32 cellular contexts compared by ENCODE assay signal in the genomic region with DNA sequence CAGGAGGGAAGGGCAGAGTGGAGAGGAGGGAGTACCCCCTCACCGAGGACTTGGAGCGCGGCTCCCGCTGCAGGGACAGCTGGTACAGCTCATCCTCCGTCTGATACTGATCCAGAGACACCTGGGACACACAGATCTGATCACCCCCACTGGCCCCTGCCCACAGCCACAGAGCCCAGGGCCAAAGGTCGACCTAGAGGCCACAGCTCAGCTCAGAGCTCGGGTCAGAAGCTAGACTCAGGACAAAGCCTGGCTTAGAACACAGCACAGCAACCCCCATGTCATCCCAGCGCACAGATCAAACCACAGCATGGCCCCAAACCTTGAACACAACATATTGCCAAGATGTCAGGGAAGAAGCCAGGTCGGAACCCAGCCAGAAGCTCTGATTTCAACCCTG. TPM values are rescaled to one million over a fixed set of nuclear protein-coding genes. Genes with fewer than 3 reads are reported as not detected.
A peak's percentile ranks its signal among the peaks of the same experiment; 100 is the strongest.
DNase-seq lines count a peak whose midpoint lies in the region; ATAC-seq, FAIRE-seq and TF ChIP-seq lines count a peak whose summit lies in the region.
"Had no signal": no experiment of that assay in that cellular context is flagged by ENCODE, and none has a peak within 500 bp of the region (broad histone marks: within the 10 kb centered on the region; RNA-seq: fewer than 3 reads in every experiment).

No MANE protein-coding gene starts in this region.

- WGBS in prostate gland = 80% methylated on average over 4 of the region's 9 CpGs

- POLR2A ChIA-PET in activated CD8-positive, alpha-beta T cell treated with anti-CD3 and anti-CD28 coated beads for 36 hours (lab: Charles Lee) = interaction anchor here (1.4 kb wide), 1 partner anchor 10 kb away, joined by 4 read pairs; no protein-coding TSS in a partner anchor
- POLR2A ChIA-PET in activated CD8-positive, alpha-beta T cell treated with anti-CD3 and anti-CD28 coated beads, Interleukin-2, amount 10 ng/mL, durations not matched to agents 7 days and 5 days (lab: Charles Lee) = interaction anchor here (1.9 kb wide), 1 partner anchor 9 kb away, joined by 6 read pairs; a partner anchor contains a TSS

- DNase-seq in activated CD8-positive, alpha-beta T cell treated with anti-CD3 and anti-CD28 coated beads for 36 hours = no peak
- DNase-seq in activated CD8-positive, alpha-beta T cell treated with anti-CD3 and anti-CD28 coated beads, Interleukin-2, amount 10 ng/mL, durations not matched to agents 7 days and 5 days = no peak
- DNase-seq in GM12892 (ENCODE audit: insufficient read length) (no peak), left lobe of liver (ENCODE audit: low spot score) (no peak), prostate gland (ENCODE audit: low spot score) (no peak), dorsolateral prefrontal cortex (no peak)
- no peak for DNase-seq in stimulated activated effector memory CD8-positive, alpha-beta T cell treated with anti-CD3 and anti-CD28 coated beads, Interleukin-12 subunit alpha, Interleukin-12 subunit beta, amount 100 ng/mL, for 72 hours (ENCODE audit: low spot score in 2 of 2)
- DNase-seq: 8988T; activated CD4-positive, alpha-beta T cell treated with anti-CD3 and anti-CD28 coated beads for 1 hour; activated effector memory CD4-positive, alpha-beta T cell treated with anti-CD3 and anti-CD28 coated beads, Interleukin-2, amount 50 U/mL, for 16 hours; central memory CD4-positive, alpha-beta T cell; DMS 273 treated with DMSO at 0.1 percent for 48 hours; EL; foreskin fibroblast; heart left ventricle; islet precursor cell; left ventricle myocardium superior; MM.1S; NCI-H1417; NCI-H2029 treated with DMSO at 0.1 percent for 48 hours; NCI-H526; NK-92 treated with Interleukin-12 subunit alpha and Interleukin-12 subunit beta, amount 100 ng/mL, for 24 hours; Right ventricle myocardium superior; stimulated activated CD4-positive, alpha-beta T cell treated with anti-CD3 and anti-CD28 coated beads, Interleukin-4, amount 100 ng/mL, for 24 hours had no signal

- H3K4me1 Mint-ChIP-seq in activated CD8-positive, alpha-beta T cell treated with anti-CD3 and anti-CD28 coated beads for 36 hours (ENCODE audit: low read depth) = peaks cover 20% of the 10 kb centered on the region
- peaks cover 9% of the 10 kb centered on the region for H3K4me1 Mint-ChIP-seq in activated CD8-positive, alpha-beta T cell treated with anti-CD3 and anti-CD28 coated beads, Interleukin-2, amount 10 ng/mL, durations not matched to agents 7 days and 5 days (ENCODE audit: low read depth)
- H3K4me1 Mint-ChIP-seq in stimulated activated effector memory CD8-positive, alpha-beta T cell treated with anti-CD3 and anti-CD28 coated beads, Interleukin-12 subunit alpha, Interleukin-12 subunit beta, amount 100 ng/mL, for 72 hours = peaks cover 16% of the 10 kb centered on the region

- no peaks in the 10 kb centered on the region for H3K36me3 ChIP-seq in prostate gland
- H3K36me3 ChIP-seq: suprapubic skin had no signal

- no peak for ATAC-seq in activated CD8-positive, alpha-beta T cell treated with anti-CD3 and anti-CD28 coated beads for 36 hours
- no peak for ATAC-seq in activated CD8-positive, alpha-beta T cell treated with anti-CD3 and anti-CD28 coated beads, Interleukin-2, amount 10 ng/mL, durations not matched to agents 7 days and 5 days
- ATAC-seq in left lobe of liver (peak; percentile 80), GM18867 (IDR thresholded peaks at IDR 0.05; ENCODE audit: unreplicated experiment) (no peak)
- ATAC-seq in stimulated activated effector memory CD8-positive, alpha-beta T cell treated with anti-CD3 and anti-CD28 coated beads, Interleukin-12 subunit alpha, Interleukin-12 subunit beta, amount 100 ng/mL, for 72 hours = no peak
- ATAC-seq: left ventricle myocardium superior, SK-N-SH treated with all-trans-retinoic acid at 6 μM for 48 hours had no signal

- H3K27ac ChIP-seq in prostate gland (no peak overlapping the region), dorsolateral prefrontal cortex (no peak overlapping the region)
- H3K27ac ChIP-seq: heart left ventricle, suprapubic skin, upper lobe of left lung had no signal

- H3K36me3 Mint-ChIP-seq in activated CD8-positive, alpha-beta T cell treated with anti-CD3 and anti-CD28 coated beads for 36 hours (ENCODE audit: low read depth) = peaks cover 5% of the 10 kb centered on the region
- peaks cover 57% of the 10 kb centered on the region for H3K36me3 Mint-ChIP-seq in activated CD8-positive, alpha-beta T cell treated with anti-CD3 and anti-CD28 coated beads, Interleukin-2, amount 10 ng/mL, durations not matched to agents 7 days and 5 days (ENCODE audit: low read depth)
- H3K36me3 Mint-ChIP-seq in stimulated activated effector memory CD8-positive, alpha-beta T cell treated with anti-CD3 and anti-CD28 coated beads, Interleukin-12 subunit alpha, Interleukin-12 subunit beta, amount 100 ng/mL, for 72 hours = peaks cover 60% of the 10 kb centered on the region

- TF ChIP-seq CTCF in activated CD8-positive, alpha-beta T cell treated with anti-CD3 and anti-CD28 coated beads for 36 hours (IDR thresholded peaks at IDR 0.05) = no peak
- TF ChIP-seq CTCF in prostate gland (IDR thresholded peaks at IDR 0.05) (no peak), dorsolateral prefrontal cortex (IDR thresholded peaks at IDR 0.05 in 54 of 56, conservative IDR thresholded peaks at IDR 0.05 in 2 of 56; ENCODE audit: low read depth in 1 of 56, partially characterized antibody in 56 of 56) (no peak)

- intact Hi-C loops in activated CD8-positive, alpha-beta T cell treated with anti-CD3 and anti-CD28 coated beads for 36 hours (cut with micrococcal nuclease) = no loop called here
- intact Hi-C loops in prostate gland (cut with DNase I) = no loop called here
- intact Hi-C loops in dorsolateral prefrontal cortex (cut with DNase I) = no loop called here

- CTCF ChIA-PET in activated CD8-positive, alpha-beta T cell treated with anti-CD3 and anti-CD28 coated beads for 36 hours (lab: Charles Lee) = interaction anchor here (0.7 to 2.6 kb wide), 6 partner anchors 10 to 85 kb away, joined by 3 to 11 read pairs (median 4); a partner anchor contains a TSS
- CTCF ChIA-PET in activated CD8-positive, alpha-beta T cell treated with anti-CD3 and anti-CD28 coated beads, Interleukin-2, amount 10 ng/mL, durations not matched to agents 7 days and 5 days (lab: Charles Lee) = interaction anchor here (0.8 to 0.9 kb wide), 2 partner anchors 8 to 47 kb away, joined by 3 to 6 read pairs; a partner anchor contains a TSS

- no peaks in the 10 kb centered on the region for H3K4me1 ChIP-seq in prostate gland (replicated peaks)
- H3K4me1 ChIP-seq: heart left ventricle, suprapubic skin had no signal

- H3K9me3 Mint-ChIP-seq in activated CD8-positive, alpha-beta T cell treated with anti-CD3 and anti-CD28 coated beads for 36 hours = no peaks in the 10 kb centered on the region
- H3K9me3 Mint-ChIP-seq in activated CD8-positive, alpha-beta T cell treated with anti-CD3 and anti-CD28 coated beads, Interleukin-2, amount 10 ng/mL, durations not matched to agents 7 days and 5 days (ENCODE audit: insufficient read depth) = no peaks in the 10 kb centered on the region
- no peaks in the 10 kb centered on the region for H3K9me3 Mint-ChIP-seq in stimulated activated effector memory CD8-positive, alpha-beta T cell treated with anti-CD3 and anti-CD28 coated beads, Interleukin-12 subunit alpha, Interleukin-12 subunit beta, amount 100 ng/mL, for 72 hours

- no peak for TF ChIP-seq POLR2A in GM12892 (IDR thresholded peaks at IDR 0.05; ENCODE audit: low read depth, low read length)
- no peak for TF ChIP-seq POLR2A in prostate gland (IDR thresholded peaks at IDR 0.05)

- H3K27ac Mint-ChIP-seq in activated CD8-positive, alpha-beta T cell treated with anti-CD3 and anti-CD28 coated beads for 36 hours = peak overlapping the region; percentile 34
- no peak overlapping the region for H3K27ac Mint-ChIP-seq in activated CD8-positive, alpha-beta T cell treated with anti-CD3 and anti-CD28 coated beads, Interleukin-2, amount 10 ng/mL, durations not matched to agents 7 days and 5 days
- peak overlapping the region; percentile 84 for H3K27ac Mint-ChIP-seq in stimulated activated effector memory CD8-positive, alpha-beta T cell treated with anti-CD3 and anti-CD28 coated beads, Interleukin-12 subunit alpha, Interleukin-12 subunit beta, amount 100 ng/mL, for 72 hours

- H3K4me3 Mint-ChIP-seq in activated CD8-positive, alpha-beta T cell treated with anti-CD3 and anti-CD28 coated beads for 36 hours = no peak overlapping the region
- H3K4me3 Mint-ChIP-seq in activated CD8-positive, alpha-beta T cell treated with anti-CD3 and anti-CD28 coated beads, Interleukin-2, amount 10 ng/mL, durations not matched to agents 7 days and 5 days = no peak overlapping the region
- H3K4me3 Mint-ChIP-seq in stimulated activated effector memory CD8-positive, alpha-beta T cell treated with anti-CD3 and anti-CD28 coated beads, Interleukin-12 subunit alpha, Interleukin-12 subunit beta, amount 100 ng/mL, for 72 hours = no peak overlapping the region

- H3K9me3 ChIP-seq in prostate gland = no peaks in the 10 kb centered on the region
- H3K9me3 ChIP-seq: esophagus muscularis mucosa, heart left ventricle, suprapubic skin, upper lobe of left lung had no signal

- H3K27me3 Mint-ChIP-seq in activated CD8-positive, alpha-beta T cell treated with anti-CD3 and anti-CD28 coated beads for 36 hours = no peaks in the 10 kb centered on the region
- no peaks in the 10 kb centered on the region for H3K27me3 Mint-ChIP-seq in activated CD8-positive, alpha-beta T cell treated with anti-CD3 and anti-CD28 coated beads, Interleukin-2, amount 10 ng/mL, durations not matched to agents 7 days and 5 days (ENCODE audit: low read depth)

- H3K27me3 ChIP-seq in prostate gland (replicated peaks; ENCODE audit: insufficient read depth) (no peaks in the 10 kb centered on the region), dorsolateral prefrontal cortex (no peaks in the 10 kb centered on the region)
- H3K27me3 ChIP-seq: esophagus muscularis mucosa, heart left ventricle, suprapubic skin, upper lobe of left lung had no signal

- FAIRE-seq in GM12892 (lab: Jason Lieb, UNC) = peak; percentile 21
- FAIRE-seq: GM18507, H54 had no signal

- H3K4me3 ChIP-seq in prostate gland = no peak overlapping the region
- H3K4me3 ChIP-seq in dorsolateral prefrontal cortex = no peak overlapping the region
- H3K4me3 ChIP-seq: esophagus muscularis mucosa, heart left ventricle, suprapubic skin, upper lobe of left lung had no signal

RNA-seq across cellular contexts. Expression of a gene that starts 8.1 kb away (rescaled TPM):
- 1 to 10 TPM; 7.8 to 8.2 TPM for total RNA-seq in activated CD8-positive, alpha-beta T cell treated with anti-CD3 and anti-CD28 coated beads for 36 hours
- 100 to 1,000 TPM; 101 to 115 TPM for total RNA-seq in activated CD8-positive, alpha-beta T cell treated with anti-CD3 and anti-CD28 coated beads, Interleukin-2, amount 10 ng/mL, durations not matched to agents 7 days and 5 days
- 2.4 TPM for polyA plus RNA-seq in GM12892 (2012; ENCODE audit: missing spikeins)
- 4.2 TPM for total RNA-seq in left lobe of liver
- total RNA-seq in prostate gland = 10 to 100 TPM; 13.3 to 28.7 TPM
- 10 to 100 TPM; 15.2 to 58.6 (median 32.8) TPM for total RNA-seq in dorsolateral prefrontal cortex

RNA-seq across cellular contexts. Expression of a gene that starts 12.9 kb away (rescaled TPM):
- under 1 TPM; 0.07 to 0.22 TPM for total RNA-seq in activated CD8-positive, alpha-beta T cell treated with anti-CD3 and anti-CD28 coated beads for 36 hours
- total RNA-seq in activated CD8-positive, alpha-beta T cell treated with anti-CD3 and anti-CD28 coated beads, Interleukin-2, amount 10 ng/mL, durations not matched to agents 7 days and 5 days = under 1 TPM; 0.13 to 0.34 TPM
- polyA plus RNA-seq in GM12892 (2012; ENCODE audit: missing spikeins) = 0.36 TPM
- total RNA-seq in left lobe of liver = 0.98 TPM
- 10 to 100 TPM in 1 of 2 donors, under 1 TPM in 1; 0.46 to 26.8 TPM for total RNA-seq in prostate gland
- total RNA-seq in dorsolateral prefrontal cortex = 100 to 1,000 TPM; 116 to 339 (median 247) TPM
- total RNA-seq: pulmonary artery endothelial cell had no signal

RNA-seq across cellular contexts. Expression of a gene that starts 23.9 kb away (rescaled TPM):
- total RNA-seq in activated CD8-positive, alpha-beta T cell treated with anti-CD3 and anti-CD28 coated beads for 36 hours = 1 to 10 TPM; 1.2 to 3.3 TPM
- total RNA-seq in activated CD8-positive, alpha-beta T cell treated with anti-CD3 and anti-CD28 coated beads, Interleukin-2, amount 10 ng/mL, durations not matched to agents 7 days and 5 days = 1 to 10 TPM; 2.9 to 4.7 TPM
- polyA plus RNA-seq in GM12892 (2012; ENCODE audit: missing spikeins) = 0.70 TPM
- total RNA-seq in left lobe of liver = 0.28 TPM
- 10 to 100 TPM in 1 of 2 donors, 1 to 10 TPM in 1; 8.0 to 22.4 TPM for total RNA-seq in prostate gland
- total RNA-seq in dorsolateral prefrontal cortex = 10 to 100 TPM in 111 of 120 experiments, 1 to 10 TPM in 9; 4.6 to 94.1 (median 19.4) TPM

RNA-seq across cellular contexts. Expression of a gene that starts 42.5 kb away (rescaled TPM):
- total RNA-seq in activated CD8-positive, alpha-beta T cell treated with anti-CD3 and anti-CD28 coated beads for 36 hours = 100 to 1,000 TPM; 325 to 342 TPM
- total RNA-seq in activated CD8-positive, alpha-beta T cell treated with anti-CD3 and anti-CD28 coated beads, Interleukin-2, amount 10 ng/mL, durations not matched to agents 7 days and 5 days = 100 to 1,000 TPM; 421 to 423 TPM
- polyA plus RNA-seq in GM12892 (2012; ENCODE audit: missing spikeins) = 146 TPM
- total RNA-seq in left lobe of liver (104 TPM), prostate gland (100 to 1,000 TPM; 263 to 409 TPM), dorsolateral prefrontal cortex (100 to 1,000 TPM; 198 to 357 (median 281) TPM)

Comparison
In these comparisons a context has a peak if more than half of its experiments do, and no peak if none do; other contexts are left out.
1. RNA of a gene that starts 12.9 kb away (total RNA-seq): 116 to 339 TPM in dorsolateral prefrontal cortex; 0.46 to 26.8 TPM in prostate gland, 0.98 TPM in left lobe of liver (single experiment), 0.13 to 0.34 TPM in activated CD8-positive, alpha-beta T cell treated with anti-CD3 and anti-CD28 coated beads, Interleukin-2, amount 10 ng/mL, durations not matched to agents 7 days and 5 days and 0.07 to 0.22 TPM in activated CD8-positive, alpha-beta T cell treated with anti-CD3 and anti-CD28 coated beads for 36 hours; every median in the first group is over 4 times any median in the second.